ENCODE assay signal across 8 cellular contexts in genomic region chrX:103831803-103832544, GRCh38. TPM values are rescaled to one million over a fixed set of nuclear protein-coding genes. Genes with fewer than 3 reads are reported as not detected.
DNase-seq lines count a peak whose midpoint lies in the region; ATAC-seq and TF ChIP-seq lines count a peak whose summit lies in the region.

TSS of gene RAB9B (minus strand) at chrX:103832257. CDS start at chrX:103825784, 6,473 bp downstream.

- peaks cover 6% of the 10 kb centered on the region for H3K4me1 Mint-ChIP-seq in CD14-positive monocyte
- peaks cover 3% of the 10 kb centered on the region for H3K4me1 Mint-ChIP-seq in activated naive CD8-positive, alpha-beta T cell (ENCODE audit: low read depth)

- H3K4me1 ChIP-seq in Panc1 (ENCODE audit: control insufficient read depth, insufficient read depth, low read length) (no peaks in the 10 kb centered on the region), cardiac muscle cell (ENCODE audit: low read depth) (no peaks in the 10 kb centered on the region), ovary (ENCODE audit: insufficient read depth) (no peaks in the 10 kb centered on the region), uterus (peaks cover 0 to 6% of the 10 kb centered on the region in 2 donors)

- no peak for TF ChIP-seq CTCF in CD14-positive monocyte (IDR thresholded peaks at IDR 0.05)
- TF ChIP-seq CTCF in Panc1 (IDR thresholded peaks at IDR 0.05) = no peak
- TF ChIP-seq CTCF in cardiac muscle cell (IDR thresholded peaks at IDR 0.05; ENCODE audit: low read depth, low read length) = no peak
- TF ChIP-seq CTCF in ovary (IDR thresholded peaks at IDR 0.05) = no peak
- no peak for TF ChIP-seq CTCF in uterus (IDR thresholded peaks at IDR 0.05)

- no peaks in the 10 kb centered on the region for H3K36me3 Mint-ChIP-seq in CD14-positive monocyte
- no peaks in the 10 kb centered on the region for H3K36me3 Mint-ChIP-seq in activated naive CD8-positive, alpha-beta T cell

- H3K27ac ChIP-seq in Panc1 (ENCODE audit: low read length) (no peak within 1 kb of the TSS), cardiac muscle cell (no peak within 1 kb of the TSS), ovary (peak within 1 kb of the TSS; percentile 85 to 89), uterus (peak within 1 kb of the TSS; percentile 78 to 88)

- H3K27me3 Mint-ChIP-seq in CD14-positive monocyte (ENCODE audit: low read depth in 3 of 3) = peaks cover 3 to 21% (median 7%) of the 10 kb centered on the region in 3 donors
- peaks cover 1% of the 10 kb centered on the region for H3K27me3 Mint-ChIP-seq in activated naive CD8-positive, alpha-beta T cell

- BruUV-seq in Panc1 (replicated peaks; lab: Mats Ljungman, UMichigan) = no TSS peak

- CTCF ChIA-PET in Panc1 (lab: Charles Lee) = interaction anchor here (1.5 kb wide), 1 partner anchor 13 kb away, joined by 4 read pairs; no protein-coding TSS in a partner anchor

- DNase-seq in CD14-positive monocyte (ENCODE audit: low spot score) = peak; percentile 49
- peak; percentile 1 for DNase-seq in Panc1 (ENCODE audit: low read depth, low spot score)
- DNase-seq in cardiac muscle cell (ENCODE audit: low read depth in 1 of 2, low spot score in 1 of 2) = peak; percentile 59 to 73
- peak; percentile 79 to 86 (median 84) for DNase-seq in ovary
- DNase-seq in uterus = peak; percentile 73 to 78

- POLR2A ChIA-PET in Panc1 (lab: Charles Lee) = no interaction called here

- intact Hi-C loops in CD14-positive monocyte (cut with micrococcal nuclease) = no loop called here
- intact Hi-C loops in Panc1 (cut with micrococcal nuclease; ENCODE audit: unreplicated experiment) = no loop called here
- intact Hi-C loops in ovary (cut with DNase I) = no loop called here
- intact Hi-C loops in uterus (cut with DNase I; ENCODE audit: low total_unique reads) = no loop called here

- H3K4me3 Mint-ChIP-seq in CD14-positive monocyte = peak within 1 kb of the TSS; percentile 82 to 93
- peak within 1 kb of the TSS; percentile 91 for H3K4me3 Mint-ChIP-seq in activated naive CD8-positive, alpha-beta T cell

- no peak for TF ChIP-seq EP300 in ovary (IDR thresholded peaks at IDR 0.05)

- H3K9me3 ChIP-seq in Panc1 (ENCODE audit: control insufficient read depth, insufficient read depth, low read depth, low read length) (no peaks in the 10 kb centered on the region), cardiac muscle cell (ENCODE audit: low read depth) (no peaks in the 10 kb centered on the region), ovary (no peaks in the 10 kb centered on the region), uterus (no peaks in the 10 kb centered on the region)

- H3K4me3 ChIP-seq in Panc1 (ENCODE audit: low read depth in 2 of 2, low read length in 2 of 2) = peak within 1 kb of the TSS; percentile 63 to 73
- peak within 1 kb of the TSS; percentile 44 for H3K4me3 ChIP-seq in cardiac muscle cell
- H3K4me3 ChIP-seq in ovary = peak within 1 kb of the TSS; percentile 47
- peak within 1 kb of the TSS; percentile 43 to 68 for H3K4me3 ChIP-seq in uterus

- 11 to 16% (median 14%) methylated on average over 39 to 54 of the region's 54 CpGs for WGBS in ovary, 3 donors

- H3K9me3 Mint-ChIP-seq in CD14-positive monocyte = peaks cover 0 to 3% (median 0%) of the 10 kb centered on the region in 7 donors
- H3K9me3 Mint-ChIP-seq in activated naive CD8-positive, alpha-beta T cell (ENCODE audit: low read depth) = no peaks in the 10 kb centered on the region

- H3K27me3 ChIP-seq in Panc1 (ENCODE audit: control insufficient read depth, insufficient read depth, low read length) (peaks cover 12% of the 10 kb centered on the region), cardiac muscle cell (peaks cover 61% of the 10 kb centered on the region), ovary (no peaks in the 10 kb centered on the region), uterus (peaks cover 0 to 4% of the 10 kb centered on the region in 2 donors)

- ATAC-seq in GM19395 (IDR thresholded peaks at IDR 0.05; ENCODE audit: unreplicated experiment) = peak; percentile 89
- ATAC-seq in HG03521 (IDR thresholded peaks at IDR 0.05; ENCODE audit: unreplicated experiment) = peak; percentile 70
- ATAC-seq in Panc1 = peak; percentile 95

- in situ Hi-C loops in Panc1 (cut with HindIII; ENCODE audit: low pct_unique_long_range_greater_than_20kb, low sequenced_read_pairs) = no loop called here

- TF ChIP-seq POLR2A in ovary (IDR thresholded peaks at IDR 0.05) (peak; percentile 29), uterus (IDR thresholded peaks at IDR 0.05) (peak in 1 of 2 donors; percentile 28)

- no peaks in the 10 kb centered on the region for H3K36me3 ChIP-seq in Panc1 (ENCODE audit: control insufficient read depth, insufficient read depth, low read length)
- no peaks in the 10 kb centered on the region for H3K36me3 ChIP-seq in cardiac muscle cell
- no peaks in the 10 kb centered on the region for H3K36me3 ChIP-seq in ovary
- H3K36me3 ChIP-seq in uterus = peaks cover 0 to 3% of the 10 kb centered on the region in 2 donors

- H3K27ac Mint-ChIP-seq in CD14-positive monocyte = peak within 1 kb of the TSS in 2 of 7 donors; percentile 40 to 49
- peak within 1 kb of the TSS; percentile 28 for H3K27ac Mint-ChIP-seq in activated naive CD8-positive, alpha-beta T cell

RNA-seq across cellular contexts. Expression of gene RAB9B, which starts in this region (rescaled TPM):
- polyA plus RNA-seq in CD14-positive monocyte = under 1 TPM in 1 of 2 donors, not detected in 1; 0.08 TPM
- 0.62 TPM for total RNA-seq in Panc1 (2021; ENCODE audit: unreplicated experiment)
- 0.23 TPM for polyA plus RNA-seq in Panc1 (2012; ENCODE audit: insufficient read length)
- 3.4 and 5.8 TPM in 2 replicates for total RNA-seq in cardiac muscle cell
- 3.3 and 6.6 TPM in 2 replicates for polyA plus RNA-seq in cardiac muscle cell
- 10 to 100 TPM in 5 of 7 donors, 1 to 10 TPM in 2; 3.7 to 23.8 (median 12.6) TPM for total RNA-seq in ovary
- polyA plus RNA-seq in ovary = 10 to 100 TPM in 1 of 2 donors, 1 to 10 TPM in 1; 6.8 to 14.0 TPM
- total RNA-seq in uterus = 10 to 100 TPM in 2 of 4 donors, 1 to 10 TPM in 2; 7.2 to 14.9 (median 11.3) TPM

Comparison
In these comparisons a context has a peak if more than half of its experiments do, and no peak if none do; other contexts are left out.
1. Peak in DNase-seq in CD14-positive monocyte; RNA of the gene not detected or under 1 TPM.
2. Peak in DNase-seq, ATAC-seq and H3K4me3 ChIP-seq in Panc1; RNA of the gene not detected or under 1 TPM.
3. DNase-seq: peak in every context shown above with its lines; median percentile 84 in ovary; 76 in uterus; 66 in cardiac muscle cell; 49 in CD14-positive monocyte; 1 in Panc1.
4. H3K27ac ChIP-seq: peak in ovary (2 of 2) and uterus (2 of 2); none in Panc1 (single experiment) and cardiac muscle cell (single experiment).
5. Peak in every context shown above with its lines, with median percentiles within 50 percentile points of each other: ATAC-seq and H3K4me3 ChIP-seq.